21 cellular contexts compared by ENCODE assay signal in the genomic region with DNA sequence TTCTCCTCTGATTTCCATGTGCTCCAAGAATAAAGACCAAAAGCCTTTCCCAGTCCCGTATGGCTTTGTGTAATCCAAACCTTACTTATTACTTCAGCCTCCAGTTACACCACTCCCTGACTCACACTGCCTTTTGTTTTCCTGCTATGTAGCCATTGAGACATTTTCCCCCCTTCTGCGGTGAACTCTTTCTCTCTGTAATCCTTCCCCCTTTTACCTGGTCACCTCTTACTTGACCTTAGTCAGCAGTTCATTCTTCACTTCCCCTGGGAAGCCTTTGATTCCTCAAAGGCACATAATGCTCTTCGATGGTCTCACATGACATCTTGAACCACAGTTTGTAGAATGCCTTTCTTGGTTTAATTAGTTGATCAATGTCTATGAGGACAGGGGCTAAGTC.
DNase-seq lines count a peak whose midpoint lies in the region; TF ChIP-seq lines count a peak whose summit lies in the region.
"Had no signal": no experiment of that assay in that cellular context is flagged by ENCODE, and none has a peak within 500 bp of the region (broad histone marks: within the 10 kb centered on the region; RNA-seq: fewer than 3 reads in every experiment).

No MANE protein-coding gene starts in this region.

- H3K79me2 ChIP-seq in trophoblast cell (ENCODE audit: control insufficient read depth, insufficient read depth, low read length, poor library complexity): no peaks in the 10 kb centered on the region

- 0 out of 2 replicates have a peak overlapping the region, but pooled peaks have one; percentile 19 for H3K9ac ChIP-seq in HUES48 (ENCODE audit: low read depth, low read length)
- no peak overlapping the region for H3K9ac ChIP-seq in trophoblast cell (ENCODE audit: low read length)

- no peak overlapping the region for H3K4me2 ChIP-seq in trophoblast cell (ENCODE audit: low read length)

- H3K27ac ChIP-seq in HUES48 (ENCODE audit: low read depth, low read length) (peak overlapping the region; percentile 93), left ventricle myocardium inferior (replicated peaks) (no peak overlapping the region), trophoblast cell (ENCODE audit: low read depth, low read length) (no peak overlapping the region)
- H3K27ac ChIP-seq: HL-60, upper lobe of right lung had no signal

- H3K23ac ChIP-seq in trophoblast cell (ENCODE audit: low read length): no peak overlapping the region

- no peak overlapping the region for H4K8ac ChIP-seq in trophoblast cell (ENCODE audit: low read depth, low read length)

- in situ Hi-C loops in Caki2 (cut with HindIII; ENCODE audit: low pct_unique_long_range_greater_than_20kb, low sequenced_read_pairs): no loop called here

- H2AK5ac ChIP-seq in trophoblast cell (ENCODE audit: low read length): no peak overlapping the region

- H3K14ac ChIP-seq in trophoblast cell (ENCODE audit: low read length): no peak overlapping the region

- H2BK12ac ChIP-seq in trophoblast cell (ENCODE audit: low read length): no peak overlapping the region

- H4K12ac ChIP-seq in trophoblast cell (ENCODE audit: low read depth, low read length): no peak overlapping the region

- no peak overlapping the region for H3K18ac ChIP-seq in trophoblast cell (ENCODE audit: low read length)

- TF ChIP-seq CTCF in choroid plexus epithelial cell (conservative IDR thresholded peaks at IDR 0.05; ENCODE audit: low read depth, low read length) (no peak), left ventricle myocardium inferior (IDR thresholded peaks at IDR 0.05; ENCODE audit: borderline replicate concordance) (no peak)

- H3K36me3 ChIP-seq in HUES48 (ENCODE audit: control insufficient read depth, insufficient read depth, low read length) (no peaks in the 10 kb centered on the region), left ventricle myocardium inferior (no peaks in the 10 kb centered on the region), trophoblast cell (ENCODE audit: control insufficient read depth in 1 of 2, insufficient read depth in 2 of 2, low read length in 2 of 2) (no peaks in the 10 kb centered on the region)
- H3K36me3 ChIP-seq: upper lobe of right lung had no signal

- H2BK120ac ChIP-seq in trophoblast cell (ENCODE audit: insufficient read depth, low read length, poor library complexity): no peak overlapping the region

- H2AFZ ChIP-seq in trophoblast cell (ENCODE audit: insufficient read depth, low read length, poor library complexity): no peak overlapping the region

- no peak overlapping the region; the same call in 1 of the 2 replicates for H3K4me3 ChIP-seq in HUES48 (ENCODE audit: low read depth, low read length)
- no peak overlapping the region for H3K4me3 ChIP-seq in choroid plexus epithelial cell (ENCODE audit: low read depth, low read length)
- H3K4me3 ChIP-seq in left ventricle myocardium inferior: no peak overlapping the region
- H3K4me3 ChIP-seq in trophoblast cell (ENCODE audit: low read depth, low read length): no peak overlapping the region
- H3K4me3 ChIP-seq: lung, upper lobe of right lung had no signal

- DNase-seq in Caki2 (ENCODE audit: low read depth): peak; percentile 35
- peak; percentile 1 for DNase-seq in choroid plexus epithelial cell (ENCODE audit: low read depth)
- DNase-seq in iris pigment epithelial cell (ENCODE audit: low read depth): peak; percentile 3
- no peak for DNase-seq in GOT3 (lab: John Stamatoyannopoulos, UW)
- DNase-seq in left ventricle myocardium inferior: no peak
- no peak for DNase-seq in trophoblast cell
- no peak for DNase-seq in NCI-H1436 treated with DMSO at 0.1 percent for 48 hours (lab: John Stamatoyannopoulos, UW)
- DNase-seq: activated CD4-positive, alpha-beta T cell treated with anti-CD3 and anti-CD28 coated beads, Interleukin-2, amount 50 U/mL, for 4 hours; activated naive CD4-positive, alpha-beta T cell; aorta; DMS53; foreskin fibroblast; KG1; NCI-H1105; NK-92 treated with Interleukin-12 subunit alpha and Interleukin-12 subunit beta, amount 100 ng/mL, for 24 hours; stimulated activated CD4-positive, alpha-beta T cell treated with anti-CD3 and anti-CD28 coated beads, Interleukin-1b, Interleukin-23, amount 100 ng/mL, for 48 hours; SW 1271; upper lobe of right lung had no signal

- no CpG with 5 or more reads among the region's 3 CpGs for WGBS in trophoblast cell (ENCODE audit: extremely low coverage, insufficient coverage, insufficient read length)

- H2BK5ac ChIP-seq in trophoblast cell (ENCODE audit: low read depth, low read length, poor library complexity): no peak overlapping the region

- no peaks in the 10 kb centered on the region for H3K79me1 ChIP-seq in trophoblast cell (ENCODE audit: low read length)

- H3K9me3 ChIP-seq in HUES48 (ENCODE audit: control insufficient read depth, insufficient read depth, low read length): no peaks in the 10 kb centered on the region
- no peaks in the 10 kb centered on the region for H3K9me3 ChIP-seq in left ventricle myocardium inferior (replicated peaks)
- no peaks in the 10 kb centered on the region for H3K9me3 ChIP-seq in trophoblast cell (ENCODE audit: insufficient read depth, low read depth, low read length)
- H3K9me3 ChIP-seq: upper lobe of right lung had no signal

- H3K27me3 ChIP-seq in HUES48 (ENCODE audit: control insufficient read depth, insufficient read depth, low read length) (no peaks in the 10 kb centered on the region), left ventricle myocardium inferior (ENCODE audit: low read depth) (peaks cover 15% of the 10 kb centered on the region), trophoblast cell (ENCODE audit: insufficient read depth, low read length) (no peaks in the 10 kb centered on the region)
- H3K27me3 ChIP-seq: upper lobe of right lung had no signal

- no peak overlapping the region for H3K4ac ChIP-seq in trophoblast cell (ENCODE audit: low read depth, low read length)

- H3K4me1 ChIP-seq in HUES48 (ENCODE audit: control insufficient read depth, insufficient read depth, low read length): peaks cover 66% of the 10 kb centered on the region
- no peaks in the 10 kb centered on the region for H3K4me1 ChIP-seq in left ventricle myocardium inferior
- no peaks in the 10 kb centered on the region for H3K4me1 ChIP-seq in trophoblast cell (ENCODE audit: control insufficient read depth in 1 of 2, insufficient read depth in 2 of 2, low read length in 2 of 2)
- H3K4me1 ChIP-seq: upper lobe of right lung had no signal

- H4K91ac ChIP-seq in trophoblast cell (ENCODE audit: low read depth, low read length): no peak overlapping the region

- intact Hi-C loops in left ventricle myocardium inferior (cut with micrococcal nuclease): no loop called here

Comparison
In these comparisons a context has a peak if more than half of its experiments do, and no peak if none do; other contexts are left out.
1. DNase-seq: peak in Caki2 (single experiment), choroid plexus epithelial cell (single experiment) and iris pigment epithelial cell (single experiment); none in GOT3 (single experiment), left ventricle myocardium inferior (single experiment), trophoblast cell (0 of 2) and NCI-H1436 treated with DMSO at 0.1 percent for 48 hours (single experiment).